20 cellular contexts compared by ENCODE assay signal in the genomic region with DNA sequence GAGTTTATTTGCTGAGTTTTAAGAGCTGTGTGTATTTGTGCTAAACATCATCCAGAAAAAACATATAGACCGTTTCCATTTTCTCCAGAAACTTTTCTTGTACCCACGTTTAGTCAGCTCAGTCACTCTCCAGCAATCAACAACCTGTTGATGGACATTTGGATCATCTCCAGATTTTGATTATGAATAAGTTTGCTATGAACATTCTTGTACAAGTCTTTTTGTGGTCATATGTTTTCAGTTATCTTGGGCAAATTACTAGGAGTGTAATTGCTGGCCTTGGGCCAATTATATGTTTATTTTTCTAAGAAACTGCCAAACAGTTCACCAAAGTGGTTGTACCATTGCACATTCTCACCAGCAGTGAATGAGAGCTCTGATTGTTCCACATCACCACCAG.
"Had no signal": no experiment of that assay in that cellular context is flagged by ENCODE, and none has a peak within 500 bp of the region (broad histone marks: within the 10 kb centered on the region; RNA-seq: fewer than 3 reads in every experiment).

No MANE protein-coding gene starts in this region.

- H3K4me3 ChIP-seq: coronary artery, esophagus muscularis mucosa, left lung, sigmoid colon, spleen, thoracic aorta, upper lobe of right lung had no signal

- H3K4me1 Mint-ChIP-seq: activated CD4-positive, alpha-beta memory T cell treated with anti-CD3 and anti-CD28 coated beads, Interleukin-2, amount 10 ng/mL, durations not matched to agents 7 days and 5 days; activated CD8-positive, alpha-beta memory T cell treated with anti-CD3 and anti-CD28 coated beads, Interleukin-2, amount 10 ng/mL, durations not matched to agents 7 days and 5 days; activated naive CD8-positive, alpha-beta T cell treated with anti-CD3 and anti-CD28 coated beads for 36 hours; mesothelial cell of epicardium; nephron; stimulated activated naive B cell treated with anti-CD40 and anti-IgM and Interleukin-4, amounts not matched to agents 10 μg/mL and 1 μg/mL and 100 μg/mL, for 72 hours had no signal

- H3K9me3 Mint-ChIP-seq: activated CD4-positive, alpha-beta memory T cell treated with anti-CD3 and anti-CD28 coated beads, Interleukin-2, amount 10 ng/mL, durations not matched to agents 7 days and 5 days had no signal

- H3K27me3 Mint-ChIP-seq: activated CD4-positive, alpha-beta memory T cell treated with anti-CD3 and anti-CD28 coated beads, Interleukin-2, amount 10 ng/mL, durations not matched to agents 7 days and 5 days; activated CD8-positive, alpha-beta memory T cell treated with anti-CD3 and anti-CD28 coated beads, Interleukin-2, amount 10 ng/mL, durations not matched to agents 7 days and 5 days; activated naive CD8-positive, alpha-beta T cell treated with anti-CD3 and anti-CD28 coated beads for 36 hours; stimulated activated naive B cell treated with anti-CD40 and anti-IgM and Interleukin-4, amounts not matched to agents 10 μg/mL and 1 μg/mL and 100 μg/mL, for 72 hours had no signal

- H3K4me3 Mint-ChIP-seq: activated CD4-positive, alpha-beta memory T cell treated with anti-CD3 and anti-CD28 coated beads, Interleukin-2, amount 10 ng/mL, durations not matched to agents 7 days and 5 days; activated CD8-positive, alpha-beta memory T cell treated with anti-CD3 and anti-CD28 coated beads, Interleukin-2, amount 10 ng/mL, durations not matched to agents 7 days and 5 days; activated naive CD8-positive, alpha-beta T cell treated with anti-CD3 and anti-CD28 coated beads for 36 hours; mesothelial cell of epicardium; nephron; stimulated activated naive B cell treated with anti-CD40 and anti-IgM and Interleukin-4, amounts not matched to agents 10 μg/mL and 1 μg/mL and 100 μg/mL, for 72 hours had no signal

- DNase-seq: activated CD4-positive, alpha-beta memory T cell treated with anti-CD3 and anti-CD28 coated beads, Interleukin-2, amount 10 ng/mL, durations not matched to agents 7 days and 5 days; activated CD4-positive, alpha-beta T cell treated with anti-CD3 and anti-CD28 coated beads for 48 hours; activated CD4-positive, CD25-positive, alpha-beta regulatory T cell; activated CD8-positive, alpha-beta memory T cell treated with anti-CD3 and anti-CD28 coated beads, Interleukin-2, amount 10 ng/mL, durations not matched to agents 7 days and 5 days; activated naive CD4-positive, alpha-beta T cell; activated naive CD8-positive, alpha-beta T cell treated with anti-CD3 and anti-CD28 coated beads for 36 hours; amygdala; central memory CD4-positive, alpha-beta T cell; hypothalamus; left lung; sigmoid colon; spleen; stimulated activated naive B cell treated with anti-CD40 and anti-IgM and Interleukin-4, amounts not matched to agents 10 μg/mL and 1 μg/mL and 100 μg/mL, for 72 hours; T1000; upper lobe of right lung had no signal

- H3K36me3 Mint-ChIP-seq: activated CD8-positive, alpha-beta memory T cell treated with anti-CD3 and anti-CD28 coated beads, Interleukin-2, amount 10 ng/mL, durations not matched to agents 7 days and 5 days; mesothelial cell of epicardium; stimulated activated naive B cell treated with anti-CD40 and anti-IgM and Interleukin-4, amounts not matched to agents 10 μg/mL and 1 μg/mL and 100 μg/mL, for 72 hours had no signal

- H3K27ac Mint-ChIP-seq: activated CD4-positive, alpha-beta memory T cell treated with anti-CD3 and anti-CD28 coated beads, Interleukin-2, amount 10 ng/mL, durations not matched to agents 7 days and 5 days; activated CD8-positive, alpha-beta memory T cell treated with anti-CD3 and anti-CD28 coated beads, Interleukin-2, amount 10 ng/mL, durations not matched to agents 7 days and 5 days; activated naive CD8-positive, alpha-beta T cell treated with anti-CD3 and anti-CD28 coated beads for 36 hours; mesothelial cell of epicardium; nephron; stimulated activated naive B cell treated with anti-CD40 and anti-IgM and Interleukin-4, amounts not matched to agents 10 μg/mL and 1 μg/mL and 100 μg/mL, for 72 hours had no signal
